In genomic region chr13:106095919-106096318, GRCh38 we compare ENCODE assay signal across 17 cellular contexts.
DNase-seq lines count a peak whose midpoint lies in the region; ATAC-seq and TF ChIP-seq lines count a peak whose summit lies in the region.
"Had no signal": no experiment of that assay in that cellular context is flagged by ENCODE, and none has a peak within 500 bp of the region (broad histone marks: within the 10 kb centered on the region; RNA-seq: fewer than 3 reads in every experiment).

No MANE protein-coding gene starts in this region.

- in situ Hi-C loops in transverse colon (cut with MboI; ENCODE audit: low pct_ligation_motif_present in 1 of 4, low pct_unique_long_range_greater_than_20kb in 1 of 4, low sequenced_read_pairs in 3 of 4), result loop anchor here in 2 of 4 donors (25.0 kb wide), 1 partner anchor 416 kb away; no protein-coding TSS in a partner anchor

- peak overlapping the region; percentile 13 for H3K4me3 Mint-ChIP-seq in Calu3 (ENCODE audit: low read depth, unreplicated experiment)
- H3K4me3 Mint-ChIP-seq: B cell; CD4-positive, alpha-beta T cell had no signal

- CTCF ChIA-PET in Calu3 (lab: Charles Lee), result no interaction called here

- H3K9ac ChIP-seq in mucosa of rectum (ENCODE audit: low read depth in 1 of 2, low read length in 2 of 2), result peak overlapping the region; percentile 57 to 63

- H3K4me3 ChIP-seq in RWPE2 (ENCODE audit: severe bottlenecking), result no peak overlapping the region
- H3K4me3 ChIP-seq in mucosa of rectum (ENCODE audit: low read length in 2 of 2), result peak overlapping the region; percentile 49 to 59
- peak overlapping the region in 1 of 4 donors; percentile 17 for H3K4me3 ChIP-seq in transverse colon
- H3K4me3 ChIP-seq in right lobe of liver, result no peak overlapping the region
- H3K4me3 ChIP-seq: HAP-1, SJSA1 had no signal

- DNase-seq in Calu3, result no peak
- DNase-seq in RWPE2 (ENCODE audit: low spot score), result no peak
- no peak for DNase-seq in transverse colon
- no peak for DNase-seq in T-helper 1 cell
- DNase-seq in right lobe of liver, result no peak
- no peak for DNase-seq in activated T-cell treated with anti-CD3 and anti-CD28 coated beads, Interleukin-2, amount 50 U/mL, for 48 hours
- DNase-seq: CD4-positive, alpha-beta T cell; DND-41; NCI-H187 treated with DMSO at 0.1 percent for 48 hours; NCI-H345; NCI-H526; NK-92 treated with Interleukin-12 subunit alpha and Interleukin-12 subunit beta, amount 100 ng/mL, for 24 hours had no signal

- no peaks in the 10 kb centered on the region for H3K36me3 Mint-ChIP-seq in Calu3 (ENCODE audit: insufficient read depth, unreplicated experiment)

- TF ChIP-seq CTCF in Calu3 (IDR thresholded peaks at IDR 0.05; ENCODE audit: unreplicated experiment) (no peak), RWPE2 (IDR thresholded peaks at IDR 0.05; ENCODE audit: poor library complexity, severe bottlenecking) (no peak), transverse colon (IDR thresholded peaks at IDR 0.05) (no peak), right lobe of liver (IDR thresholded peaks at IDR 0.05) (no peak)

- H3K4me1 ChIP-seq in RWPE2 (ENCODE audit: insufficient read depth, poor library complexity, severe bottlenecking) (peaks cover 39% of the 10 kb centered on the region), mucosa of rectum (ENCODE audit: control insufficient read depth in 2 of 2, insufficient read depth in 2 of 2, low read length in 2 of 2) (peaks cover 23 to 51% of the 10 kb centered on the region in 2 donors), transverse colon (peaks cover 9 to 50% (median 29%) of the 10 kb centered on the region in 4 donors), right lobe of liver (no peaks in the 10 kb centered on the region)

- no TSS peak for BruUV-seq in Calu3 (replicated peaks; lab: Mats Ljungman, UMichigan)

- H3K36me3 ChIP-seq in RWPE2 (ENCODE audit: low read depth), result no peaks in the 10 kb centered on the region
- H3K36me3 ChIP-seq in mucosa of rectum (ENCODE audit: control insufficient read depth in 2 of 2, insufficient read depth in 2 of 2, low read length in 2 of 2), result no peaks in the 10 kb centered on the region
- no peaks in the 10 kb centered on the region for H3K36me3 ChIP-seq in transverse colon
- no peaks in the 10 kb centered on the region for H3K36me3 ChIP-seq in right lobe of liver
- H3K36me3 ChIP-seq: HAP-1, SJSA1 had no signal

- H3K27me3 ChIP-seq in RWPE2 (ENCODE audit: insufficient read depth, poor library complexity, severe bottlenecking) (no peaks in the 10 kb centered on the region), mucosa of rectum (ENCODE audit: control insufficient read depth in 2 of 2, insufficient read depth in 2 of 2, low read length in 2 of 2) (no peaks in the 10 kb centered on the region), transverse colon (no peaks in the 10 kb centered on the region), right lobe of liver (no peaks in the 10 kb centered on the region)
- H3K27me3 ChIP-seq: SJSA1 had no signal

- no peaks in the 10 kb centered on the region for H3K9me3 Mint-ChIP-seq in Calu3 (ENCODE audit: low read depth, unreplicated experiment)
- H3K9me3 Mint-ChIP-seq: CD4-positive, alpha-beta T cell had no signal

- peak overlapping the region; percentile 78 for H3K27ac Mint-ChIP-seq in Calu3 (ENCODE audit: unreplicated experiment)
- H3K27ac Mint-ChIP-seq: B cell; CD4-positive, alpha-beta T cell had no signal

- no peaks in the 10 kb centered on the region for H3K9me3 ChIP-seq in RWPE2 (ENCODE audit: severe bottlenecking)
- H3K9me3 ChIP-seq in mucosa of rectum (ENCODE audit: control insufficient read depth in 2 of 2, low read length in 2 of 2), result no peaks in the 10 kb centered on the region
- no peaks in the 10 kb centered on the region for H3K9me3 ChIP-seq in transverse colon
- no peaks in the 10 kb centered on the region for H3K9me3 ChIP-seq in right lobe of liver
- H3K9me3 ChIP-seq: HAP-1, SJSA1 had no signal

- peaks cover 40% of the 10 kb centered on the region for H3K4me1 Mint-ChIP-seq in Calu3 (ENCODE audit: low read depth, unreplicated experiment)
- H3K4me1 Mint-ChIP-seq: B cell had no signal

- H3K27me3 Mint-ChIP-seq in Calu3 (ENCODE audit: unreplicated experiment), result no peaks in the 10 kb centered on the region
- H3K27me3 Mint-ChIP-seq: B cell; CD4-positive, alpha-beta T cell had no signal

- TF ChIP-seq POLR2A in transverse colon (IDR thresholded peaks at IDR 0.05) (peak; percentile 45), right lobe of liver (IDR thresholded peaks at IDR 0.05) (no peak)

- intact Hi-C loops in Calu3 (cut with micrococcal nuclease; ENCODE audit: unreplicated experiment) (no loop called here), transverse colon (cut with DNase I; ENCODE audit: low total_unique reads) (no loop called here), right lobe of liver (cut with DNase I) (no loop called here)

- no peak for TF ChIP-seq EP300 in transverse colon (IDR thresholded peaks at IDR 0.05; ENCODE audit: low read depth)

- ATAC-seq in RWPE2 (ENCODE audit: low read depth) (no peak), right lobe of liver (no peak)

- 50 to 100% methylated on average over 1 to 4 of the region's 4 CpGs for WGBS in transverse colon (ENCODE audit: low coverage in 1 of 2), 2 donors
- 40% methylated on average over 4 of the region's 4 CpGs for WGBS in right lobe of liver (ENCODE audit: insufficient coverage, low coverage, low lambda C conversion rate, missing lambda C conversion rate)

- H3K27ac ChIP-seq in RWPE2 (ENCODE audit: poor library complexity, severe bottlenecking) (peak overlapping the region; percentile 85), mucosa of rectum (ENCODE audit: low read depth in 2 of 2, low read length in 2 of 2) (peak overlapping the region; percentile 93 to 98), transverse colon (peak overlapping the region; percentile 87 to 89 (median 88)), right lobe of liver (no peak overlapping the region)
- H3K27ac ChIP-seq: RWPE1, SJSA1 had no signal

Comparison
In these comparisons a context has a peak if more than half of its experiments do, and no peak if none do; other contexts are left out.
1. H3K27ac ChIP-seq: peak in RWPE2 (single experiment), mucosa of rectum (2 of 2) and transverse colon (4 of 4); none in right lobe of liver (0 of 3).
2. H3K4me3 ChIP-seq: peak in mucosa of rectum (2 of 2); none in RWPE2 (single experiment) and right lobe of liver (0 of 3).